ENCODE assay signal across 8 cellular contexts in the genomic region with DNA sequence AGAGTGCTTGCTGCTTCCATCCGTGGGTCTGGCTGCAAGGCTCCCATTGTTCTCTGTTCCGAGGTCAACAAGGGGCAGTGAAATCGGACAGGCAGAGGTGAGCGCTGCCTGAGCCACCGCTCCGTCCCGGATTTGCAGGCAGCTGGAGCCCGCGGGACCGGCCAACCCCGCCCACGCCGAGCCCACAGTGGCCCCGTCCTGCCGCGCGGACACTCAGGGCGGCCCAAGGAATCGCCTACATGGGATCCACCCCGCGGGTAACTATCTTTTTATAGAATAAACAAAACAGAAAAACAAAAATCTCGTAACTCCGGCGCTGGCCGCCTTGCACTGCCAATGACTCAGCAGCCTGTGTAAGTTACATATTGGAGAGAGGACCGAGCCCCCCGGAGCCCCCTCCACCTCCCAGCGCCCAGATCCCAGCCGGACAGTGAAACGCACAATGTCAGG. TPM values are rescaled to one million over a fixed set of nuclear protein-coding genes. Genes with fewer than 3 reads are reported as not detected.
DNase-seq lines count a peak whose midpoint lies in the region; ATAC-seq and TF ChIP-seq lines count a peak whose summit lies in the region.

No MANE protein-coding gene starts in this region.

- H3K4me1 Mint-ChIP-seq in WTC11 = peaks cover 52% of the 10 kb centered on the region

- peaks cover 25% of the 10 kb centered on the region for H3K27me3 Mint-ChIP-seq in WTC11 (ENCODE audit: low read depth)

- intact Hi-C loops in posterior vena cava (cut with DNase I) = no loop called here

- H3K36me3 Mint-ChIP-seq in WTC11 = peaks cover 41% of the 10 kb centered on the region

- peaks cover 3% of the 10 kb centered on the region; the same call in 1 of the 2 replicates for H3K9me3 Mint-ChIP-seq in WTC11

- no peak for ATAC-seq in WTC11
- ATAC-seq in GM19035 (IDR thresholded peaks at IDR 0.05; ENCODE audit: unreplicated experiment) = no peak

- DNase-seq in EH (ENCODE audit: low read depth) (peak; percentile 58), WTC11 (ENCODE audit: low spot score) (no peak), glomerular visceral epithelial cell (ENCODE audit: extremely low spot score) (peak; percentile 25), posterior vena cava (ENCODE audit: low spot score) (peak; percentile 80), DMS79 (lab: John Stamatoyannopoulos, UW) (no peak), activated gamma-delta T cell (lab: John Stamatoyannopoulos, UW) (no peak)
- DNase-seq in NK-92 treated with Interleukin-12 subunit alpha and Interleukin-12 subunit beta, amount 100 ng/mL, for 24 hours (lab: John Stamatoyannopoulos, UW) = no peak

- CTCF ChIA-PET in WTC11 (lab: Charles Lee) = interaction anchor here (0.9 to 1.0 kb wide), 2 partner anchors 37 to 94 kb away, joined by 3 read pairs; no protein-coding TSS in a partner anchor

- no peak for TF ChIP-seq CTCF in WTC11 (IDR thresholded peaks at IDR 0.05)

- H3K4me3 Mint-ChIP-seq in WTC11 = peak overlapping the region; percentile 78

- POLR2A ChIA-PET in WTC11 (lab: Charles Lee) = no interaction called here

- H3K27ac Mint-ChIP-seq in WTC11 = peak overlapping the region; percentile 49; the same call in 1 of the 2 replicates

TF ChIP-seq in WTC11, 78 proteins besides CTCF, POLR2A, EP300 and RAD21:
- peak; percentile 63; the same call in 1 of the 2 replicates for TF ChIP-seq PRDM15 (CRISPR knock-in tag; IDR thresholded peaks at IDR 0.05)
- no peak for TF ChIP-seq ETV6 (CRISPR knock-in tag; IDR thresholded peaks at IDR 0.05)
- TF ChIP-seq, protein P1, sequence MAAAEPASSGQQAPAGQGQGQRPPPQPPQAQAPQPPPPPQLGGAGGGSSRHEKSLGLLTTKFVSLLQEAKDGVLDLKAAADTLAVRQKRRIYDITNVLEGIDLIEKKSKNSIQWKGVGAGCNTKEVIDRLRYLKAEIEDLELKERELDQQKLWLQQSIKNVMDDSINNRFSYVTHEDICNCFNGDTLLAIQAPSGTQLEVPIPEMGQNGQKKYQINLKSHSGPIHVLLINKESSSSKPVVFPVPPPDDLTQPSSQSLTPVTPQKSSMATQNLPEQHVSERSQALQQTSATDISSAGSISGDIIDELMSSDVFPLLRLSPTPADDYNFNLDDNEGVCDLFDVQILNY (CRISPR knock-in tag; IDR thresholded peaks at IDR 0.05) = 0 out of 2 replicates have a peak, but pooled peaks have one; percentile 47

RNA-seq across cellular contexts. Expression of gene BNIP3, which starts 1.9 kb away (rescaled TPM):
- total RNA-seq in WTC11 (2021) (113 to 203 TPM (median 189 TPM) in 3 replicates), posterior vena cava (10 to 100 TPM; 20.1 to 26.8 TPM)

Comparison
In these comparisons a context has a peak if more than half of its experiments do, and no peak if none do; other contexts are left out.
1. DNase-seq: peak in EH (single experiment), glomerular visceral epithelial cell (single experiment) and posterior vena cava (single experiment); none in WTC11 (single experiment), DMS79 (single experiment), activated gamma-delta T cell (single experiment) and NK-92 treated with Interleukin-12 subunit alpha and Interleukin-12 subunit beta, amount 100 ng/mL, for 24 hours (single experiment).